In genomic region chr3:149198611-149199010, GRCh38 we compare ENCODE assay signal across 1 cellular context.
TF ChIP-seq lines count a peak whose summit lies in the region.

No MANE protein-coding gene starts in this region.

TF ChIP-seq in IMR-90, 13 proteins besides CTCF, POLR2A, EP300 and RAD21 (continued from another document):
- TF ChIP-seq MXI1 (IDR thresholded peaks at IDR 0.05; ENCODE audit: borderline replicate concordance, low read depth, low read length) (no peak), CEBPB (IDR thresholded peaks at IDR 0.05; ENCODE audit: low read depth, low read length) (no peak), MAZ (IDR thresholded peaks at IDR 0.05; ENCODE audit: borderline replicate concordance, low read depth, low read length) (no peak), RCOR1 (IDR thresholded peaks at IDR 0.05; ENCODE audit: insufficient replicate concordance, low read length) (no peak), MAFK (IDR thresholded peaks at IDR 0.05; ENCODE audit: low read depth, low read length) (no peak), NFE2L2 (IDR thresholded peaks at IDR 0.05; ENCODE audit: low read depth, low read length) (no peak), RFX5 (IDR thresholded peaks at IDR 0.05; ENCODE audit: low read depth, low read length) (no peak), CHD1 (IDR thresholded peaks at IDR 0.05; ENCODE audit: low read depth, low read length) (no peak), FOS (IDR thresholded peaks at IDR 0.05; ENCODE audit: low read depth, low read length) (no peak), BHLHE40 (IDR thresholded peaks at IDR 0.05; ENCODE audit: low read depth, low read length) (no peak)
- TF ChIP-seq, protein P1, sequence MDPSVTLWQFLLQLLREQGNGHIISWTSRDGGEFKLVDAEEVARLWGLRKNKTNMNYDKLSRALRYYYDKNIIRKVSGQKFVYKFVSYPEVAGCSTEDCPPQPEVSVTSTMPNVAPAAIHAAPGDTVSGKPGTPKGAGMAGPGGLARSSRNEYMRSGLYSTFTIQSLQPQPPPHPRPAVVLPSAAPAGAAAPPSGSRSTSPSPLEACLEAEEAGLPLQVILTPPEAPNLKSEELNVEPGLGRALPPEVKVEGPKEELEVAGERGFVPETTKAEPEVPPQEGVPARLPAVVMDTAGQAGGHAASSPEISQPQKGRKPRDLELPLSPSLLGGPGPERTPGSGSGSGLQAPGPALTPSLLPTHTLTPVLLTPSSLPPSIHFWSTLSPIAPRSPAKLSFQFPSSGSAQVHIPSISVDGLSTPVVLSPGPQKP (IDR thresholded peaks at IDR 0.05; ENCODE audit: borderline replicate concordance, low read depth, low read length): no peak
